Comparison of ENCODE assay signal across 17 cellular contexts in the genomic region with DNA sequence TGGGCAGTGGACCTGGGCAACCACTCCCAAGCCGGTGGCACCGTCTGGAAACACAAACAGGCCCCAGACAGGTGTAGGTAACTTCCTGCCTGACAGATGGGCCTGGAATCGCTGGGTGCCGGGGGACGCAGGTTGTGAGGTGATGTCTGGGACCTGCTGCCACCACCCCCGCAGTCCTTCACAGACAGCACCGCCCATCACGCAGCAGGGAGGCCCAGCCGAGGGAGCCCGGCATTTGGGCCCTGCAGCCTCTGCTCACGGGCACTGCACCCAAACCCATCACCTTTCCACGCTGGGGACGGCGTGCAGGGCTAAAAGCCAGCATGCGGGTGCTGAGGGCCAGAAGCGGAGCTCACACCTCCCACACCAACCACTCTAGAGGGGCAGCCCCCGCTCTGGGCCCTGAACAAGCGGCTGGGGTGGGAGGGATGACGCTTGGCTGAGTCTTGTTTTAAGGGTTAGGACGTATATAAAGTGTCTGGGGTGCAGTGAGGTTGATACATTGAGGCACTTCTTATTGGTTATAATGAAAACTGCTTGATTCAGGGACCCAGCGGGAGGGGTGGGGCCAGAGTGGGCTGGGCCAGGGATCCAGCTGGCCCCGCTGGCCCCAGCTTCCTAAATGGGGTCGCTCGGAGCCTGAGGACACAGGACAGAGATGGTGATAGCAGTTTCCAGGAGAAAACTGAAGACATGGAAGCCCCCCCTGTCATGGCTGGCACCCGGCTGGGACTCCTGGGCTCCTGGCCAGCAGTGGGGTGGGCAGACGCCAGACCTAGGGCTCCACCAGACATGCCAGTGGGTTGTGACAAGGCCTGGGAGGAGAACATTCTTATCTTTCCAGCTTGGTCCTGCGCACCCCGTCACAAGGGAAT. TPM values are rescaled to one million over a fixed set of nuclear protein-coding genes. Genes with fewer than 3 reads are reported as not detected.
DNase-seq lines count a peak whose midpoint lies in the region; ATAC-seq and TF ChIP-seq lines count a peak whose summit lies in the region.
"Had no signal": no experiment of that assay in that cellular context is flagged by ENCODE, and none has a peak within 500 bp of the region (broad histone marks: within the 10 kb centered on the region; RNA-seq: fewer than 3 reads in every experiment).

No MANE protein-coding gene starts in this region.

- H3K4me3 ChIP-seq in lower lobe of right lung, result no peak overlapping the region
- H3K4me3 ChIP-seq: heart left ventricle had no signal

- H3K4me1 Mint-ChIP-seq in activated T-helper 2 cell treated with anti-CD3 and anti-CD28 coated beads, Interferon-gamma antibody, Interleukin-2, Interleukin-4, amounts not matched to agents 10 μg/mL and 5 μg/mL and 100 μg/mL, durations not matched to agents 14 hours and 24 hours and 36 hours (ENCODE audit: low read depth), result peaks cover 6% of the 10 kb centered on the region

- ATAC-seq in lower lobe of right lung, result no peak

- peaks cover 5% of the 10 kb centered on the region for H3K27me3 Mint-ChIP-seq in activated T-helper 2 cell treated with anti-CD3 and anti-CD28 coated beads, Interferon-gamma antibody, Interleukin-2, Interleukin-4, amounts not matched to agents 10 μg/mL and 5 μg/mL and 100 μg/mL, durations not matched to agents 14 hours and 24 hours and 36 hours (ENCODE audit: low read depth)

- no peak overlapping the region for H3K27ac Mint-ChIP-seq in activated T-helper 2 cell treated with anti-CD3 and anti-CD28 coated beads, Interferon-gamma antibody, Interleukin-2, Interleukin-4, amounts not matched to agents 10 μg/mL and 5 μg/mL and 100 μg/mL, durations not matched to agents 14 hours and 24 hours and 36 hours
- H3K27ac Mint-ChIP-seq: endodermal cell, immature natural killer cell had no signal

- POLR2A ChIA-PET in RWPE1 (lab: Yijun Ruan, JAX; ENCODE audit: low non-redundant PET), result no interaction called here

- H3K4me1 ChIP-seq in lower lobe of right lung, result peaks cover 19% of the 10 kb centered on the region

- no peak for TF ChIP-seq CTCF in RWPE1 (conservative IDR thresholded peaks at IDR 0.05; ENCODE audit: low read depth)
- TF ChIP-seq CTCF in lower lobe of right lung (IDR thresholded peaks at IDR 0.05), result no peak

- H3K36me3 Mint-ChIP-seq in activated T-helper 2 cell treated with anti-CD3 and anti-CD28 coated beads, Interferon-gamma antibody, Interleukin-2, Interleukin-4, amounts not matched to agents 10 μg/mL and 5 μg/mL and 100 μg/mL, durations not matched to agents 14 hours and 24 hours and 36 hours (ENCODE audit: low read depth), result no peaks in the 10 kb centered on the region
- H3K36me3 Mint-ChIP-seq: immature natural killer cell, naive B cell had no signal

- no peaks in the 10 kb centered on the region for H3K9me3 ChIP-seq in lower lobe of right lung
- H3K9me3 ChIP-seq: heart left ventricle had no signal

- H3K4me3 Mint-ChIP-seq in activated T-helper 2 cell treated with anti-CD3 and anti-CD28 coated beads, Interferon-gamma antibody, Interleukin-2, Interleukin-4, amounts not matched to agents 10 μg/mL and 5 μg/mL and 100 μg/mL, durations not matched to agents 14 hours and 24 hours and 36 hours (ENCODE audit: low read depth), result no peak overlapping the region
- H3K4me3 Mint-ChIP-seq: endodermal cell, immature natural killer cell, naive B cell had no signal

- intact Hi-C loops in lower lobe of right lung (cut with DNase I), result no loop called here
- intact Hi-C loops in activated T-helper 2 cell treated with anti-CD3 and anti-CD28 coated beads, Interferon-gamma antibody, Interleukin-2, Interleukin-4, amounts not matched to agents 10 μg/mL and 5 μg/mL and 100 μg/mL, durations not matched to agents 14 hours and 24 hours and 36 hours (cut with micrococcal nuclease), result no loop called here

- DNase-seq in DMS153 treated with DMSO at 0.1 percent for 48 hours (lab: John Stamatoyannopoulos, UW; ENCODE audit: unreplicated experiment), result peak; percentile 49
- peak; percentile 70 for DNase-seq in NCI-H1092 (lab: John Stamatoyannopoulos, UW)
- no peak for DNase-seq in RWPE1 (ENCODE audit: low spot score)
- no peak for DNase-seq in lower lobe of right lung
- no peak for DNase-seq in NCI-H1930 (lab: John Stamatoyannopoulos, UW)
- no peak for DNase-seq in GOT3 (lab: John Stamatoyannopoulos, UW)
- DNase-seq in activated T-helper 2 cell treated with anti-CD3 and anti-CD28 coated beads, Interferon-gamma antibody, Interleukin-2, Interleukin-4, amounts not matched to agents 10 μg/mL and 5 μg/mL and 100 μg/mL, durations not matched to agents 14 hours and 24 hours and 36 hours (ENCODE audit: low spot score), result no peak
- DNase-seq: activated CD4-positive, alpha-beta T cell treated with anti-CD3 and anti-CD28 coated beads, Interleukin-2, amount 50 U/mL, for 1 hour; activated naive CD4-positive, alpha-beta T cell; endodermal cell; immature natural killer cell; MM.1S; naive B cell; T-helper 1 cell had no signal

- peaks cover 8% of the 10 kb centered on the region for H3K27me3 ChIP-seq in lower lobe of right lung (ENCODE audit: low read depth)
- H3K27me3 ChIP-seq: heart left ventricle had no signal

- peak overlapping the region; percentile 49 for H3K27ac ChIP-seq in RWPE1
- peak overlapping the region; percentile 41 for H3K27ac ChIP-seq in lower lobe of right lung
- H3K27ac ChIP-seq: heart left ventricle had no signal

- CTCF ChIA-PET in RWPE1 (lab: Yijun Ruan, JAX), result no interaction called here

- no peaks in the 10 kb centered on the region for H3K9me3 Mint-ChIP-seq in activated T-helper 2 cell treated with anti-CD3 and anti-CD28 coated beads, Interferon-gamma antibody, Interleukin-2, Interleukin-4, amounts not matched to agents 10 μg/mL and 5 μg/mL and 100 μg/mL, durations not matched to agents 14 hours and 24 hours and 36 hours
- H3K9me3 Mint-ChIP-seq: endodermal cell, immature natural killer cell, naive B cell had no signal

- no peaks in the 10 kb centered on the region for H3K36me3 ChIP-seq in lower lobe of right lung
- H3K36me3 ChIP-seq: heart left ventricle had no signal

RNA-seq across cellular contexts. Expression of gene MYMK, which starts 11.3 kb away (rescaled TPM):
- not detected for total RNA-seq in lower lobe of right lung
- total RNA-seq in activated T-helper 2 cell treated with anti-CD3 and anti-CD28 coated beads, Interferon-gamma antibody, Interleukin-2, Interleukin-4, amounts not matched to agents 10 μg/mL and 5 μg/mL and 100 μg/mL, durations not matched to agents 14 hours and 24 hours and 36 hours, result not detected in 2 replicates
- total RNA-seq: cerebellum, endodermal cell, heart left ventricle, lung microvascular endothelial cell had no signal

RNA-seq across cellular contexts. Expression of gene ADAMTSL2, which starts 21.1 kb away (rescaled TPM):
- total RNA-seq in lower lobe of right lung, result 10.1 TPM
- not detected in 2 replicates for total RNA-seq in activated T-helper 2 cell treated with anti-CD3 and anti-CD28 coated beads, Interferon-gamma antibody, Interleukin-2, Interleukin-4, amounts not matched to agents 10 μg/mL and 5 μg/mL and 100 μg/mL, durations not matched to agents 14 hours and 24 hours and 36 hours

RNA-seq across cellular contexts. Expression of gene SLC2A6, which starts 34.6 kb away (rescaled TPM):
- total RNA-seq in lower lobe of right lung, result 10.5 TPM
- total RNA-seq in activated T-helper 2 cell treated with anti-CD3 and anti-CD28 coated beads, Interferon-gamma antibody, Interleukin-2, Interleukin-4, amounts not matched to agents 10 μg/mL and 5 μg/mL and 100 μg/mL, durations not matched to agents 14 hours and 24 hours and 36 hours, result 6.1 and 6.5 TPM in 2 replicates

RNA-seq across cellular contexts. Expression of gene CACFD1, which starts 53.7 kb away (rescaled TPM):
- total RNA-seq in lower lobe of right lung, result 34.3 TPM
- total RNA-seq in activated T-helper 2 cell treated with anti-CD3 and anti-CD28 coated beads, Interferon-gamma antibody, Interleukin-2, Interleukin-4, amounts not matched to agents 10 μg/mL and 5 μg/mL and 100 μg/mL, durations not matched to agents 14 hours and 24 hours and 36 hours, result 0.46 TPM in 2 replicates

Comparison
In these comparisons a context has a peak if more than half of its experiments do, and no peak if none do; other contexts are left out.
1. DNase-seq: peak in DMS153 treated with DMSO at 0.1 percent for 48 hours (single experiment) and NCI-H1092 (single experiment); none in RWPE1 (single experiment), lower lobe of right lung (single experiment), NCI-H1930 (0 of 2), GOT3 (single experiment) and activated T-helper 2 cell treated with anti-CD3 and anti-CD28 coated beads, Interferon-gamma antibody, Interleukin-2, Interleukin-4, amounts not matched to agents 10 μg/mL and 5 μg/mL and 100 μg/mL, durations not matched to agents 14 hours and 24 hours and 36 hours (single experiment).
2. RNA of gene ADAMTSL2, which starts 21.1 kb away (total RNA-seq): 10.1 TPM in lower lobe of right lung (single experiment); not detected in activated T-helper 2 cell treated with anti-CD3 and anti-CD28 coated beads, Interferon-gamma antibody, Interleukin-2, Interleukin-4, amounts not matched to agents 10 μg/mL and 5 μg/mL and 100 μg/mL, durations not matched to agents 14 hours and 24 hours and 36 hours; every median in the first group is over 10 times any median in the second.